ENCODE assay signal across 8 cellular contexts in genomic region chr1:222813866-222814535, GRCh38. TPM values are rescaled to one million over a fixed set of nuclear protein-coding genes. Genes with fewer than 3 reads are reported as not detected.
DNase-seq lines count a peak whose midpoint lies in the region; ATAC-seq and TF ChIP-seq lines count a peak whose summit lies in the region.

No MANE protein-coding gene starts in this region.

- H3K4me1 Mint-ChIP-seq in T-helper 2 cell treated with Interferon-gamma antibody and Interleukin-4, amounts not matched to agents 5 μg/mL and 100 μg/mL, for 36 hours (ENCODE audit: low read depth): peaks cover 13% of the 10 kb centered on the region
- peaks cover 32% of the 10 kb centered on the region for H3K4me1 Mint-ChIP-seq in activated CD8-positive, alpha-beta T cell treated with anti-CD3 and anti-CD28 coated beads for 36 hours (ENCODE audit: low read depth)

- POLR2A ChIA-PET in activated CD8-positive, alpha-beta T cell treated with anti-CD3 and anti-CD28 coated beads for 36 hours (lab: Charles Lee): no interaction called here

- H3K36me3 ChIP-seq in iPS-20b (ENCODE audit: insufficient read depth, low read depth, low read length): no peaks in the 10 kb centered on the region
- no peaks in the 10 kb centered on the region for H3K36me3 ChIP-seq in subcutaneous abdominal adipose tissue (ENCODE audit: control insufficient read depth in 5 of 5, insufficient read depth in 5 of 5, low read length in 5 of 5)

- DNase-seq in T-helper 2 cell treated with Interferon-gamma antibody and Interleukin-4, amounts not matched to agents 5 μg/mL and 100 μg/mL, for 36 hours (ENCODE audit: low spot score): no peak
- DNase-seq in T-helper 2 cell (no peak), putamen (ENCODE audit: low spot score) (no peak), NCI-H82 (lab: John Stamatoyannopoulos, UW) (no peak)
- DNase-seq in activated CD8-positive, alpha-beta T cell treated with anti-CD3 and anti-CD28 coated beads for 36 hours: peak; percentile 9

- no peak for ATAC-seq in activated CD8-positive, alpha-beta T cell treated with anti-CD3 and anti-CD28 coated beads for 36 hours
- no peak for ATAC-seq in GM21723 (IDR thresholded peaks at IDR 0.05; ENCODE audit: unreplicated experiment)

- intact Hi-C loops in activated CD8-positive, alpha-beta T cell treated with anti-CD3 and anti-CD28 coated beads for 36 hours (cut with micrococcal nuclease): no loop called here

- H3K27ac ChIP-seq in iPS-20b (ENCODE audit: low read length): no peak overlapping the region
- peak overlapping the region; percentile 98 for H3K27ac ChIP-seq in subcutaneous abdominal adipose tissue (ENCODE audit: low read depth, low read length)

- H3K4me3 Mint-ChIP-seq in T-helper 2 cell treated with Interferon-gamma antibody and Interleukin-4, amounts not matched to agents 5 μg/mL and 100 μg/mL, for 36 hours: peak overlapping the region; percentile 80
- H3K4me3 Mint-ChIP-seq in activated CD8-positive, alpha-beta T cell treated with anti-CD3 and anti-CD28 coated beads for 36 hours: peak overlapping the region; percentile 88

- H3K4me3 ChIP-seq in iPS-20b (ENCODE audit: low read length) (peak overlapping the region; percentile 93), subcutaneous abdominal adipose tissue (ENCODE audit: low read depth in 1 of 5, low read length in 5 of 5) (peak overlapping the region; percentile 78 to 97 (median 93))

- H3K27me3 Mint-ChIP-seq in T-helper 2 cell treated with Interferon-gamma antibody and Interleukin-4, amounts not matched to agents 5 μg/mL and 100 μg/mL, for 36 hours (ENCODE audit: low read depth): peaks cover 14% of the 10 kb centered on the region
- H3K27me3 Mint-ChIP-seq in activated CD8-positive, alpha-beta T cell treated with anti-CD3 and anti-CD28 coated beads for 36 hours: no peaks in the 10 kb centered on the region

- H3K9ac ChIP-seq in iPS-20b (ENCODE audit: low read depth, low read length): peak overlapping the region; percentile 72; the same call in 1 of the 2 replicates
- H3K9ac ChIP-seq in subcutaneous abdominal adipose tissue (ENCODE audit: low read length in 5 of 5): peak overlapping the region; percentile 59 to 98 (median 95)

- peaks cover 18% of the 10 kb centered on the region; the same call in 1 of the 2 replicates for H3K4me1 ChIP-seq in iPS-20b (ENCODE audit: insufficient read depth, low read length)
- H3K4me1 ChIP-seq in subcutaneous abdominal adipose tissue (ENCODE audit: control insufficient read depth in 5 of 5, insufficient read depth in 5 of 5, low read length in 5 of 5): peaks cover 3 to 19% (median 16%) of the 10 kb centered on the region in 5 donors

- H3K36me3 Mint-ChIP-seq in T-helper 2 cell treated with Interferon-gamma antibody and Interleukin-4, amounts not matched to agents 5 μg/mL and 100 μg/mL, for 36 hours (ENCODE audit: low read depth): no peaks in the 10 kb centered on the region
- H3K36me3 Mint-ChIP-seq in activated CD8-positive, alpha-beta T cell treated with anti-CD3 and anti-CD28 coated beads for 36 hours (ENCODE audit: low read depth): no peaks in the 10 kb centered on the region

- no peaks in the 10 kb centered on the region for H3K9me3 ChIP-seq in iPS-20b (ENCODE audit: insufficient read depth, low read depth, low read length)
- no peaks in the 10 kb centered on the region for H3K9me3 ChIP-seq in subcutaneous abdominal adipose tissue (ENCODE audit: control insufficient read depth in 5 of 5, low read length in 5 of 5)

- no peaks in the 10 kb centered on the region for H3K9me3 Mint-ChIP-seq in T-helper 2 cell treated with Interferon-gamma antibody and Interleukin-4, amounts not matched to agents 5 μg/mL and 100 μg/mL, for 36 hours
- no peaks in the 10 kb centered on the region for H3K9me3 Mint-ChIP-seq in activated CD8-positive, alpha-beta T cell treated with anti-CD3 and anti-CD28 coated beads for 36 hours

- peaks cover 17% of the 10 kb centered on the region; the same call in 1 of the 2 replicates for H3K27me3 ChIP-seq in iPS-20b (ENCODE audit: insufficient read depth, low read length)
- no peaks in the 10 kb centered on the region for H3K27me3 ChIP-seq in subcutaneous abdominal adipose tissue (ENCODE audit: control insufficient read depth in 5 of 5, insufficient read depth in 4 of 5, low read length in 5 of 5)

- H3K27ac Mint-ChIP-seq in T-helper 2 cell treated with Interferon-gamma antibody and Interleukin-4, amounts not matched to agents 5 μg/mL and 100 μg/mL, for 36 hours: no peak overlapping the region
- peak overlapping the region; percentile 90 for H3K27ac Mint-ChIP-seq in activated CD8-positive, alpha-beta T cell treated with anti-CD3 and anti-CD28 coated beads for 36 hours

- TF ChIP-seq CTCF in activated CD8-positive, alpha-beta T cell treated with anti-CD3 and anti-CD28 coated beads for 36 hours (IDR thresholded peaks at IDR 0.05): no peak

- CTCF ChIA-PET in activated CD8-positive, alpha-beta T cell treated with anti-CD3 and anti-CD28 coated beads for 36 hours (lab: Charles Lee): no interaction called here

RNA-seq across cellular contexts. Expression of gene DISP1, which starts 0.8 kb away (rescaled TPM):
- total RNA-seq in activated CD8-positive, alpha-beta T cell treated with anti-CD3 and anti-CD28 coated beads for 36 hours: 1 to 10 TPM; 1.8 to 2.1 TPM
